In the genomic region with DNA sequence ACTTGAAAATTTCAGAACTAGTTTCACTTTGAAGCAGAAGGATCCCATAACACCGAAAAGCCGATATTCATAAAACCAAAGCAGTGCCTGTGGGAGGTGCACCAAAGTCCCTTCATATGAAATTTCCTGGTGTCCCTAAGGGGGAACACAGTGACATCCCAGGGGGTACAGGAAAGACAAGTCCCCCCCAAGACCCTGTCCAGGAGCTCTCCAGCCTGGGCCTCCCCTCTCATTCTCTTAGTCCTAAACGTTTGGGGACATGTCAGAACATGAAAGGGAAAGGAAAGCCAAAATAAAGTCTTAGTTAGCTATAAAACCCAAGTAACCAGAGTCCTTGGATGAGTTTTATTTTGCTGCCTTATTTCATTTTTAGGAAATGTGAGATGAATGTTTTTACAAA, we compare ENCODE assay signal across 16 cellular contexts. TPM values are rescaled to one million over a fixed set of nuclear protein-coding genes. Genes with fewer than 3 reads are reported as not detected.
DNase-seq lines count a peak whose midpoint lies in the region; ATAC-seq and TF ChIP-seq lines count a peak whose summit lies in the region.
"Had no signal": no experiment of that assay in that cellular context is flagged by ENCODE, and none has a peak within 500 bp of the region (broad histone marks: within the 10 kb centered on the region; RNA-seq: fewer than 3 reads in every experiment).

No MANE protein-coding gene starts in this region.

- H3K4me3 Mint-ChIP-seq in stimulated activated naive CD8-positive, alpha-beta T cell treated with anti-CD3 and anti-CD28 coated beads, Interleukin-15, amount 100 ng/mL, for 72 hours = peak overlapping the region in 1 of 2 donors; percentile 59
- H3K4me3 Mint-ChIP-seq in type B pancreatic cell = no peak overlapping the region
- H3K4me3 Mint-ChIP-seq: activated CD4-positive, alpha-beta T cell treated with anti-CD3 and anti-CD28 coated beads, Interleukin-2, amount 10 ng/mL, durations not matched to agents 7 days and 5 days; T-helper 17 cell had no signal

- no peaks in the 10 kb centered on the region for H3K4me1 ChIP-seq in mesenchymal stem cell (ENCODE audit: control insufficient read depth, insufficient read depth, low read depth, low read length)
- H3K4me1 ChIP-seq in gastrocnemius medialis = no peaks in the 10 kb centered on the region

- H3K4me1 Mint-ChIP-seq in stimulated activated naive CD8-positive, alpha-beta T cell treated with anti-CD3 and anti-CD28 coated beads, Interleukin-15, amount 100 ng/mL, for 72 hours = peaks cover 16% of the 10 kb centered on the region
- peaks cover 10% of the 10 kb centered on the region for H3K4me1 Mint-ChIP-seq in type B pancreatic cell (ENCODE audit: unreplicated experiment)

- 98% methylated on average over 2 of the region's 3 CpGs for WGBS in mesenchymal stem cell

- H3K27me3 ChIP-seq in mesenchymal stem cell (ENCODE audit: control insufficient read depth in 1 of 2, insufficient read depth in 1 of 2, low read length in 2 of 2) = no peaks in the 10 kb centered on the region
- H3K27me3 ChIP-seq in gastrocnemius medialis = peaks cover 0 to 3% (median 0%) of the 10 kb centered on the region in 3 donors

- no peak overlapping the region for H2BK5ac ChIP-seq in mesenchymal stem cell (ENCODE audit: low read depth, low read length, poor library complexity, severe bottlenecking)

- no peak overlapping the region for H2AK5ac ChIP-seq in mesenchymal stem cell (ENCODE audit: low read length, severe bottlenecking)

- H3K36me3 ChIP-seq in mesenchymal stem cell (ENCODE audit: control insufficient read depth in 1 of 2, insufficient read depth in 2 of 2, low read depth in 1 of 2, low read length in 2 of 2) = no peaks in the 10 kb centered on the region
- no peaks in the 10 kb centered on the region for H3K36me3 ChIP-seq in gastrocnemius medialis

- H3K4ac ChIP-seq in mesenchymal stem cell (ENCODE audit: low read depth in 1 of 2, low read length in 2 of 2) = no peak overlapping the region

- H3K4me3 ChIP-seq in mesenchymal stem cell (ENCODE audit: insufficient read depth in 1 of 2, low read depth in 1 of 2, low read length in 2 of 2) (peak overlapping the region in 1 of 2 experiments; percentile 67), gastrocnemius medialis (no peak overlapping the region)
- H3K4me3 ChIP-seq: K562 had no signal

- DNase-seq in stimulated activated naive CD8-positive, alpha-beta T cell treated with anti-CD3 and anti-CD28 coated beads, Interleukin-15, amount 100 ng/mL, for 72 hours = no peak
- no peak for DNase-seq in stimulated activated naive CD8-positive, alpha-beta T cell treated with anti-CD3 and anti-CD28 coated beads, Interleukin-15, Interleukin-2, amounts not matched to agents 100 U/mL and 50 U/mL, for 24 hours
- DNase-seq in OCI-M1 (lab: John Stamatoyannopoulos, UW) (peak; percentile 15), mesenchymal stem cell (no peak), UCSD-AML1 (lab: John Stamatoyannopoulos, UW; ENCODE audit: unreplicated experiment) (no peak), type B pancreatic cell (ENCODE audit: extremely low spot score, unreplicated experiment) (no peak), gastrocnemius medialis (no peak), left lobe of liver (ENCODE audit: low spot score) (no peak)
- DNase-seq: activated CD4-positive, alpha-beta T cell treated with anti-CD3 and anti-CD28 coated beads, Interleukin-2, amount 10 ng/mL, durations not matched to agents 7 days and 5 days; dermis blood vessel endothelial cell; HCEC 1CT; NCI-H2029; NCI-H748 treated with DMSO at 0.1 percent for 48 hours; RPMI8226; T-helper 17 cell had no signal

- H3K23ac ChIP-seq in mesenchymal stem cell (ENCODE audit: low read length in 2 of 2) = no peak overlapping the region

- no peak overlapping the region for H3K27ac ChIP-seq in mesenchymal stem cell (ENCODE audit: low read length, poor library complexity, severe bottlenecking)
- no peak overlapping the region for H3K27ac ChIP-seq in gastrocnemius medialis

- H3K9me3 Mint-ChIP-seq in stimulated activated naive CD8-positive, alpha-beta T cell treated with anti-CD3 and anti-CD28 coated beads, Interleukin-15, amount 100 ng/mL, for 72 hours = peaks cover 0 to 7% of the 10 kb centered on the region in 2 donors
- H3K9me3 Mint-ChIP-seq in type B pancreatic cell = no peaks in the 10 kb centered on the region
- H3K9me3 Mint-ChIP-seq: activated CD4-positive, alpha-beta T cell treated with anti-CD3 and anti-CD28 coated beads, Interleukin-2, amount 10 ng/mL, durations not matched to agents 7 days and 5 days had no signal

- no peaks in the 10 kb centered on the region for H3K79me1 ChIP-seq in mesenchymal stem cell (replicated peaks; ENCODE audit: low read length, poor library complexity, severe bottlenecking)

- peak overlapping the region; percentile 93 for H3K9ac ChIP-seq in mesenchymal stem cell (ENCODE audit: low read length)

- no peak for ATAC-seq in stimulated activated naive CD8-positive, alpha-beta T cell treated with anti-CD3 and anti-CD28 coated beads, Interleukin-15, amount 100 ng/mL, for 72 hours
- ATAC-seq in stimulated activated naive CD8-positive, alpha-beta T cell treated with anti-CD3 and anti-CD28 coated beads, Interleukin-15, Interleukin-2, amounts not matched to agents 100 U/mL and 50 U/mL, for 24 hours = no peak
- ATAC-seq in gastrocnemius medialis = no peak
- no peak for ATAC-seq in left lobe of liver
- ATAC-seq: K562, T-helper 17 cell had no signal

- H3K27me3 Mint-ChIP-seq in stimulated activated naive CD8-positive, alpha-beta T cell treated with anti-CD3 and anti-CD28 coated beads, Interleukin-15, amount 100 ng/mL, for 72 hours = peaks cover 25% of the 10 kb centered on the region
- H3K27me3 Mint-ChIP-seq in type B pancreatic cell = no peaks in the 10 kb centered on the region

- intact Hi-C loops in gastrocnemius medialis (cut with DNase I; ENCODE audit: low total_unique reads) = no loop called here

- no peak overlapping the region for H3K4me2 ChIP-seq in mesenchymal stem cell (ENCODE audit: low read length, poor library complexity, severe bottlenecking)

- H4K8ac ChIP-seq in mesenchymal stem cell (ENCODE audit: low read length) = no peak overlapping the region

- no peak overlapping the region for H2BK12ac ChIP-seq in mesenchymal stem cell (ENCODE audit: low read length in 2 of 2)

- no peak overlapping the region for H2BK120ac ChIP-seq in mesenchymal stem cell (ENCODE audit: low read depth, low read length)

- H3K9me3 ChIP-seq in mesenchymal stem cell (ENCODE audit: control insufficient read depth, low read length) = no peaks in the 10 kb centered on the region
- H3K9me3 ChIP-seq in gastrocnemius medialis = no peaks in the 10 kb centered on the region

- no peak overlapping the region for H3K14ac ChIP-seq in mesenchymal stem cell (ENCODE audit: low read length in 2 of 2)

- no peak for TF ChIP-seq POLR2A in gastrocnemius medialis (IDR thresholded peaks at IDR 0.05)

- in situ Hi-C loops in gastrocnemius medialis (cut with MboI; ENCODE audit: low sequenced_read_pairs in 4 of 4) = no loop called here

- no peak overlapping the region for H4K91ac ChIP-seq in mesenchymal stem cell (ENCODE audit: low read length)

- no peaks in the 10 kb centered on the region for H3K36me3 Mint-ChIP-seq in type B pancreatic cell

- peak overlapping the region; percentile 46 to 83 for H3K27ac Mint-ChIP-seq in stimulated activated naive CD8-positive, alpha-beta T cell treated with anti-CD3 and anti-CD28 coated beads, Interleukin-15, amount 100 ng/mL, for 72 hours
- H3K27ac Mint-ChIP-seq in type B pancreatic cell = no peak overlapping the region
- H3K27ac Mint-ChIP-seq: activated CD4-positive, alpha-beta T cell treated with anti-CD3 and anti-CD28 coated beads, Interleukin-2, amount 10 ng/mL, durations not matched to agents 7 days and 5 days; T-helper 17 cell had no signal

- TF ChIP-seq CTCF in type B pancreatic cell (conservative IDR thresholded peaks at IDR 0.05) = no peak
- no peak for TF ChIP-seq CTCF in gastrocnemius medialis (IDR thresholded peaks at IDR 0.05 in 4 of 5, conservative IDR thresholded peaks at IDR 0.05 in 1 of 5)

- no peak overlapping the region for H2AFZ ChIP-seq in mesenchymal stem cell (ENCODE audit: low read depth, low read length)

- no peak overlapping the region for H3K18ac ChIP-seq in mesenchymal stem cell (ENCODE audit: low read depth in 1 of 2, low read length in 2 of 2)

- no peak overlapping the region for H2BK15ac ChIP-seq in mesenchymal stem cell (ENCODE audit: low read depth, poor library complexity, severe bottlenecking)

RNA-seq across cellular contexts. Expression of a gene that starts 56.6 kb away (rescaled TPM):
- polyA plus RNA-seq in mesenchymal stem cell (2013, experiment 1 of 2) = 18.5 TPM
- 18.9 TPM for polyA plus RNA-seq in mesenchymal stem cell (2013, experiment 2 of 2)
- 22.0 and 24.1 TPM in 2 replicates for total RNA-seq in type B pancreatic cell (ENCODE audit: low replicate concordance)
- total RNA-seq in gastrocnemius medialis = 10 to 100 TPM; 32.1 to 53.8 (median 47.6) TPM
- total RNA-seq in left lobe of liver = 12.3 TPM

RNA-seq across cellular contexts. Expression of a gene that starts 56.7 kb away (rescaled TPM):
- polyA plus RNA-seq in mesenchymal stem cell (2013, experiment 1 of 2) = 3.2 TPM
- 3.4 TPM for polyA plus RNA-seq in mesenchymal stem cell (2013, experiment 2 of 2)
- total RNA-seq in type B pancreatic cell (ENCODE audit: low replicate concordance) = 7.6 and 20.5 TPM in 2 replicates
- total RNA-seq in gastrocnemius medialis = under 1 TPM in 2 of 4 donors, not detected in 2; 0.13 to 0.24 TPM
- total RNA-seq in left lobe of liver = 0.18 TPM
